Comparison of ENCODE assay signal across 1 cellular context in genomic region chr11:13140028-13140870, GRCh38.
TF ChIP-seq lines count a peak whose summit lies in the region.

No MANE protein-coding gene starts in this region.

TF ChIP-seq in GM12878, 131 proteins besides CTCF, POLR2A, EP300 and RAD21 (continued from another document):
- peak; percentile 83 for TF ChIP-seq MEF2B (IDR thresholded peaks at IDR 0.05; ENCODE audit: partially characterized antibody, poor library complexity, severe bottlenecking)
- peak; percentile 71; the same call in 1 of the 2 replicates for TF ChIP-seq ZNF687 (IDR thresholded peaks at IDR 0.05)
- no peak for TF ChIP-seq ZBTB40 (IDR thresholded peaks at IDR 0.05; ENCODE audit: borderline replicate concordance)
- TF ChIP-seq RUNX3 (IDR thresholded peaks at IDR 0.05; ENCODE audit: low read length): no peak
- TF ChIP-seq YBX1 (IDR thresholded peaks at IDR 0.05): no peak
- peak; percentile 52; the same call in 1 of the 2 replicates for TF ChIP-seq IRF5 (IDR thresholded peaks at IDR 0.05; ENCODE audit: borderline replicate concordance)
- no peak for TF ChIP-seq ZBED1 (IDR thresholded peaks at IDR 0.05; ENCODE audit: borderline replicate concordance)
- TF ChIP-seq CHD2 (IDR thresholded peaks at IDR 0.05; ENCODE audit: borderline replicate concordance, low read depth, low read length): no peak
- TF ChIP-seq NFXL1 (IDR thresholded peaks at IDR 0.05; ENCODE audit: borderline replicate concordance): no peak
- peak; percentile 75 for TF ChIP-seq DPF2 (IDR thresholded peaks at IDR 0.05)
- TF ChIP-seq BCL3 (IDR thresholded peaks at IDR 0.05; ENCODE audit: borderline replicate concordance, insufficient read depth, low read depth, low read length, poor library complexity, severe bottlenecking): no peak
- peak; percentile 83 to 93 for TF ChIP-seq BHLHE40 (IDR thresholded peaks at IDR 0.05; ENCODE audit: borderline replicate concordance in 1 of 2, low read depth in 2 of 2, low read length in 1 of 2)
- TF ChIP-seq CBX3 (IDR thresholded peaks at IDR 0.05; ENCODE audit: borderline replicate concordance, low read depth): no peak
- TF ChIP-seq ETV6 (conservative IDR thresholded peaks at IDR 0.05 in 1 of 2, IDR thresholded peaks at IDR 0.05 in 1 of 2; ENCODE audit: borderline replicate concordance in 1 of 2, low read depth in 1 of 2): no peak
- TF ChIP-seq TBL1XR1 (IDR thresholded peaks at IDR 0.05; ENCODE audit: low read depth, low read length): 0 out of 2 replicates have a peak, but pooled peaks have one; percentile 10
- peak; percentile 34; the same call in 1 of the 2 replicates for TF ChIP-seq BACH1 (IDR thresholded peaks at IDR 0.05; ENCODE audit: borderline replicate concordance)
- no peak for TF ChIP-seq RBBP5 (conservative IDR thresholded peaks at IDR 0.05)
- no peak for TF ChIP-seq MLLT1 (IDR thresholded peaks at IDR 0.05)
- TF ChIP-seq RCOR1 (conservative IDR thresholded peaks at IDR 0.05; ENCODE audit: low read depth, low read length): no peak
- peak; percentile 35; the same call in 1 of the 2 replicates for TF ChIP-seq ATF7 (IDR thresholded peaks at IDR 0.05; ENCODE audit: low read depth)
- TF ChIP-seq RAD51 (IDR thresholded peaks at IDR 0.05): peak; percentile 62; the same call in 1 of the 2 replicates
- TF ChIP-seq POLR2AphosphoS2 (IDR thresholded peaks at IDR 0.05; ENCODE audit: low read depth, low read length): no peak
- no peak for TF ChIP-seq GABPA (IDR thresholded peaks at IDR 0.05; ENCODE audit: low read depth)
- TF ChIP-seq PAX8 (IDR thresholded peaks at IDR 0.05): no peak
- TF ChIP-seq ZBTB11 (CRISPR knock-in tag; IDR thresholded peaks at IDR 0.05): no peak
- TF ChIP-seq IKZF1 (conservative IDR thresholded peaks at IDR 0.05): peak; percentile 92
